In the genomic region with DNA sequence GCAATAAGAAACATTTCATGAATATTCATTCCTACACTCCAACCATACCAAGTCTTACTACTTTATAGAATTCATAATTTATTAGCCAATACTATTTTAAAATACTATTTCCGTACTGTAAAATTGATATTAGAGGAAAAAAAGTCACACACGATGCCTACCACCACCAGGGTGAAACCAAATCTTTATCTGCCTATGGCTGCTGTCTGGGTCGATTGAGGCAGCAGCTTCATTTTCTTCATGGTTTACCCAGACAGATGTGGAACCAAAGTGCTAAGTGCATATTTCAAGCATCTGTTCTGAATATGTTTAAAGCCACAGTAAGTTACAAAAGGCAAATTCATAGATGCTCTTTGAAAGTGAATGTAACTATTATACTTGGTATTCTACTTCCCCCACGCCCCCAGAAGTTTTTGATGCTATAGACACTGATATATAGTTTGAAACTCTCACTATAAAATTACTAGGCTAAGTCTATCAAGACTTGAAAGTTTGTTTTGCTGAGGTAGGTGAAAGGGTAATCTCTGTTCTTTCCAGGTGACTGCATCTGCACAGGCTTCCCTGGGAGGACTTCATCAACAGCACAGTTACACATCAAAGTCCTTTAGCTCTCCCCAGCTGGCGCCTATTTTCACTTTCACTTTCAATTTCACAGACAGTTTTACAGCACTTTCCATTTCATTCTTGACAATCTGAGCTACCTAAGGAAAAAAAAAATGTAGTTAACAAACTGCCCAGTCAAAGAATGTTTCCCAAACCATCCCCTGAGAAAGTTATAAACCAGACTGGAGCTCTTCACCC, we compare ENCODE assay signal across 7 cellular contexts.
DNase-seq lines count a peak whose midpoint lies in the region; FAIRE-seq and TF ChIP-seq lines count a peak whose summit lies in the region.

No MANE protein-coding gene starts in this region.

- H3K36me3 ChIP-seq in HEK293 (ENCODE audit: control insufficient read depth in 2 of 2, insufficient read depth in 1 of 2, low read length in 2 of 2) (peaks cover 7 to 85% of the 10 kb centered on the region in 2 experiments), hepatocyte (replicated peaks; ENCODE audit: insufficient read depth, low read depth) (no peaks in the 10 kb centered on the region)

- peak overlapping the region; percentile 93 for H3K27ac Mint-ChIP-seq in activated naive CD4-positive, alpha-beta T cell treated with anti-CD3 and anti-CD28 coated beads, Interleukin-2, amount 10 ng/mL, durations not matched to agents 7 days and 5 days

- H3K4me1 ChIP-seq in HEK293 (ENCODE audit: control insufficient read depth, insufficient read depth, low read length) (no peaks in the 10 kb centered on the region), hepatocyte (ENCODE audit: insufficient read depth) (no peaks in the 10 kb centered on the region)

- TF ChIP-seq CTCF in HEK293 (tag by site-specific recombination; IDR thresholded peaks at IDR 0.05): no peak
- no peak for TF ChIP-seq CTCF in NB4 (IDR thresholded peaks at IDR 0.05; ENCODE audit: low read depth, low read length)
- TF ChIP-seq CTCF in hepatocyte (IDR thresholded peaks at IDR 0.05; ENCODE audit: poor library complexity): no peak

- H4K20me1 ChIP-seq in hepatocyte (ENCODE audit: insufficient read depth, poor library complexity, severe bottlenecking): no peaks in the 10 kb centered on the region

- peak; percentile 90 for FAIRE-seq in GM18507 (lab: Jason Lieb, UNC)

- H3K27ac ChIP-seq in HEK293 (ENCODE audit: extremely low read depth, low read depth, low read length) (no peak overlapping the region), hepatocyte (no peak overlapping the region)

- H3K4me3 ChIP-seq in HEK293 (ENCODE audit: low read depth, low read length) (no peak overlapping the region), NB4 (ENCODE audit: low read depth, low read length) (no peak overlapping the region), hepatocyte (no peak overlapping the region)

- H3K9me3 ChIP-seq in HEK293 (ENCODE audit: control insufficient read depth, insufficient read depth, low read depth, low read length) (no peaks in the 10 kb centered on the region), hepatocyte (ENCODE audit: low read depth) (no peaks in the 10 kb centered on the region)

- H3K4me2 ChIP-seq in hepatocyte: peak overlapping the region; percentile 64

- peaks cover 22% of the 10 kb centered on the region for H3K4me1 Mint-ChIP-seq in activated naive CD4-positive, alpha-beta T cell treated with anti-CD3 and anti-CD28 coated beads, Interleukin-2, amount 10 ng/mL, durations not matched to agents 7 days and 5 days

- peaks cover 45% of the 10 kb centered on the region for H3K36me3 Mint-ChIP-seq in activated naive CD4-positive, alpha-beta T cell treated with anti-CD3 and anti-CD28 coated beads, Interleukin-2, amount 10 ng/mL, durations not matched to agents 7 days and 5 days

- no peaks in the 10 kb centered on the region for H3K27me3 ChIP-seq in hepatocyte

- POLR2A ChIA-PET in HEK293 (lab: Yijun Ruan, JAX): no interaction called here

- H3K9me2 ChIP-seq in hepatocyte (replicated peaks; ENCODE audit: insufficient read depth): no peaks in the 10 kb centered on the region

- TF ChIP-seq POLR2A in NB4 (IDR thresholded peaks at IDR 0.05; ENCODE audit: extremely low read depth, insufficient read length): no peak

- 78% methylated on average over 5 of the region's 5 CpGs for WGBS in hepatocyte (ENCODE audit: low lambda C conversion rate, missing lambda C conversion rate)

- no peaks in the 10 kb centered on the region for H3K27me3 Mint-ChIP-seq in activated naive CD4-positive, alpha-beta T cell treated with anti-CD3 and anti-CD28 coated beads, Interleukin-2, amount 10 ng/mL, durations not matched to agents 7 days and 5 days

- DNase-seq in GM18507 (ENCODE audit: extremely low spot score, insufficient read length, low read depth) (peak; percentile 43), NB4 (ENCODE audit: low read depth) (peak; percentile 15), hepatocyte (ENCODE audit: low spot score) (peak; percentile 56), 8988T (no peak)
- DNase-seq in activated naive CD4-positive, alpha-beta T cell treated with anti-CD3 and anti-CD28 coated beads, Interleukin-2, amount 10 ng/mL, durations not matched to agents 7 days and 5 days: peak; percentile 74
- peak; percentile 10 to 27 (median 12) for DNase-seq in stimulated activated CD4-positive, alpha-beta T cell treated with anti-CD3 and anti-CD28 coated beads, TNF-alpha, amount 100 ng/mL, for 24 hours (ENCODE audit: low read depth in 3 of 3)

- H3K79me2 ChIP-seq in hepatocyte: no peaks in the 10 kb centered on the region

- H3K9me3 Mint-ChIP-seq in activated naive CD4-positive, alpha-beta T cell treated with anti-CD3 and anti-CD28 coated beads, Interleukin-2, amount 10 ng/mL, durations not matched to agents 7 days and 5 days: no peaks in the 10 kb centered on the region

- CTCF ChIA-PET in HEK293 (lab: Yijun Ruan, JAX): interaction anchor here (0.6 kb wide), 1 partner anchor 29 kb away, joined by 3 read pairs; no protein-coding TSS in a partner anchor
- CTCF ChIA-PET in activated naive CD4-positive, alpha-beta T cell treated with anti-CD3 and anti-CD28 coated beads, Interleukin-2, amount 10 ng/mL, durations not matched to agents 7 days and 5 days (lab: Charles Lee): no interaction called here

- peak overlapping the region; percentile 1 for H3K4me3 Mint-ChIP-seq in activated naive CD4-positive, alpha-beta T cell treated with anti-CD3 and anti-CD28 coated beads, Interleukin-2, amount 10 ng/mL, durations not matched to agents 7 days and 5 days

- H2AFZ ChIP-seq in hepatocyte: no peak overlapping the region

TF ChIP-seq in HEK293, 187 proteins besides CTCF, POLR2A, EP300 and RAD21:
- peak; percentile 85 for TF ChIP-seq PRDM1 (tag by site-specific recombination; IDR thresholded peaks at IDR 0.05)
- TF ChIP-seq, protein P1, sequence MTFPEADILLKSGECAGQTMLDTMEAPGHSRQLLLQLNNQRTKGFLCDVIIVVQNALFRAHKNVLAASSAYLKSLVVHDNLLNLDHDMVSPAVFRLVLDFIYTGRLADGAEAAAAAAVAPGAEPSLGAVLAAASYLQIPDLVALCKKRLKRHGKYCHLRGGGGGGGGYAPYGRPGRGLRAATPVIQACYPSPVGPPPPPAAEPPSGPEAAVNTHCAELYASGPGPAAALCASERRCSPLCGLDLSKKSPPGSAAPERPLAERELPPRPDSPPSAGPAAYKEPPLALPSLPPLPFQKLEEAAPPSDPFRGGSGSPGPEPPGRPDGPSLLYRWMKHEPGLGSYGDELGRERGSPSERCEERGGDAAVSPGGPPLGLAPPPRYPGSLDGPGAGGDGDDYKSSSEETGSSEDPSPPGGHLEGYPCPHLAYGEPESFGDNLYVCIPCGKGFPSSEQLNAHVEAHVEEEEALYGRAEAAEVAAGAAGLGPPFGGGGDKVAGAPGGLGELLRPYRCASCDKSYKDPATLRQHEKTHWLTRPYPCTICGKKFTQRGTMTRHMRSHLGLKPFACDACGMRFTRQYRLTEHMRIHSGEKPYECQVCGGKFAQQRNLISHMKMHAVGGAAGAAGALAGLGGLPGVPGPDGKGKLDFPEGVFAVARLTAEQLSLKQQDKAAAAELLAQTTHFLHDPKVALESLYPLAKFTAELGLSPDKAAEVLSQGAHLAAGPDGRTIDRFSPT (tag by site-specific recombination; IDR thresholded peaks at IDR 0.05): no peak
